ENCODE assay signal across 20 cellular contexts in genomic region chr7:90337106-90337505, GRCh38. TPM values are rescaled to one million over a fixed set of nuclear protein-coding genes. Genes with fewer than 3 reads are reported as not detected.
DNase-seq lines count a peak whose midpoint lies in the region; FAIRE-seq and TF ChIP-seq lines count a peak whose summit lies in the region.
"Had no signal": no experiment of that assay in that cellular context is flagged by ENCODE, and none has a peak within 500 bp of the region (broad histone marks: within the 10 kb centered on the region; RNA-seq: fewer than 3 reads in every experiment).

No MANE protein-coding gene starts in this region.

- FAIRE-seq in astrocyte (lab: Jason Lieb, UNC) (no peak), D721Med (lab: Jason Lieb, UNC) (no peak)
- FAIRE-seq: A204.1, GM19239, HepG2 had no signal

- peaks cover 10% of the 10 kb centered on the region for H3K4me1 Mint-ChIP-seq in astrocyte (ENCODE audit: low read depth, unreplicated experiment)

- peaks cover 5% of the 10 kb centered on the region for H3K36me3 Mint-ChIP-seq in astrocyte (ENCODE audit: low read depth, unreplicated experiment)

- H3K4me1 ChIP-seq in astrocyte (ENCODE audit: insufficient read depth, low read length) (peaks cover 5% of the 10 kb centered on the region), Peyer's patch (no peaks in the 10 kb centered on the region), ovary (ENCODE audit: insufficient read depth) (no peaks in the 10 kb centered on the region)
- H3K4me1 ChIP-seq: BLaER1 treated with 17β-estradiol and CSF1 and Interleukin-3, amounts not matched to agents 10 nM and 100 nM had no signal

- H3K9me3 ChIP-seq in astrocyte (ENCODE audit: insufficient read depth, low read depth, low read length) (no peaks in the 10 kb centered on the region), Peyer's patch (no peaks in the 10 kb centered on the region), ovary (no peaks in the 10 kb centered on the region)
- H3K9me3 ChIP-seq: MG63 had no signal

- peak overlapping the region; percentile 44 for H3K27ac Mint-ChIP-seq in astrocyte (ENCODE audit: unreplicated experiment)

- no peaks in the 10 kb centered on the region for H3K27me3 Mint-ChIP-seq in astrocyte (ENCODE audit: low read depth, unreplicated experiment)

- H3K36me3 ChIP-seq in astrocyte (ENCODE audit: insufficient read depth, low read length) (no peaks in the 10 kb centered on the region), Peyer's patch (no peaks in the 10 kb centered on the region), ovary (no peaks in the 10 kb centered on the region)
- H3K36me3 ChIP-seq: BLaER1 treated with 17β-estradiol and CSF1 and Interleukin-3, amounts not matched to agents 10 nM and 100 nM; MG63 had no signal

- no peak overlapping the region for H2AFZ ChIP-seq in astrocyte (ENCODE audit: low read depth, low read length)
- H2AFZ ChIP-seq: PC-9 had no signal

- H3K9me3 Mint-ChIP-seq in astrocyte (ENCODE audit: unreplicated experiment) = peaks cover 6% of the 10 kb centered on the region

- in situ Hi-C loops in ACHN (cut with HindIII; ENCODE audit: low pct_ligation_motif_present, low pct_unique_long_range_greater_than_20kb, low sequenced_read_pairs) = no loop called here

- TF ChIP-seq EP300 in ovary (IDR thresholded peaks at IDR 0.05) = no peak

- H3K4me3 ChIP-seq in astrocyte (ENCODE audit: insufficient read depth, low read depth, low read length) (no peak overlapping the region), Peyer's patch (no peak overlapping the region), ovary (no peak overlapping the region)
- H3K4me3 ChIP-seq: BLaER1 treated with 17β-estradiol and CSF1 and Interleukin-3, amounts not matched to agents 10 nM and 100 nM; MG63; PC-9 had no signal

- H4K20me1 ChIP-seq in astrocyte (ENCODE audit: insufficient read depth, low read length) = no peaks in the 10 kb centered on the region
- H4K20me1 ChIP-seq: BLaER1 treated with 17β-estradiol and CSF1 and Interleukin-3, amounts not matched to agents 10 nM and 100 nM had no signal

- H3K4me2 ChIP-seq in astrocyte (ENCODE audit: low read length) = no peak overlapping the region
- H3K4me2 ChIP-seq: BLaER1 treated with 17β-estradiol and CSF1 and Interleukin-3, amounts not matched to agents 10 nM and 100 nM; KMS-11; PC-9 had no signal

- H3K27ac ChIP-seq in astrocyte (ENCODE audit: low read depth, low read length) (no peak overlapping the region), Peyer's patch (no peak overlapping the region), ovary (no peak overlapping the region)
- H3K27ac ChIP-seq: BLaER1 treated with 17β-estradiol and CSF1 and Interleukin-3, amounts not matched to agents 10 nM and 100 nM; KMS-11; PC-9 had no signal

- DNase-seq in ACHN = peak; percentile 30
- peak; percentile 40 for DNase-seq in HS-27A (ENCODE audit: low read depth)
- DNase-seq in astrocyte (ENCODE audit: low read depth) = peak; percentile 50
- peak; percentile 53 for DNase-seq in glomerular visceral epithelial cell (ENCODE audit: extremely low spot score)
- DNase-seq in Peyer's patch = no peak
- DNase-seq in NCI-H2171 (lab: John Stamatoyannopoulos, UW) = no peak
- DNase-seq in ovary = no peak
- no peak for DNase-seq in D721Med (ENCODE audit: insufficient read length, low spot score)
- DNase-seq: MG63, NCI-H1092 treated with DMSO at 0.1 percent for 48 hours, NCI-H2081 treated with DMSO at 0.1 percent for 48 hours, NCI-H524, PC-9 had no signal

- intact Hi-C loops in ovary (cut with DNase I) = no loop called here

- peaks cover 11% of the 10 kb centered on the region for H3K27me3 ChIP-seq in astrocyte (ENCODE audit: insufficient read depth, low read length)
- no peaks in the 10 kb centered on the region for H3K27me3 ChIP-seq in Peyer's patch
- no peaks in the 10 kb centered on the region for H3K27me3 ChIP-seq in ovary
- H3K27me3 ChIP-seq: BLaER1 treated with 17β-estradiol and CSF1 and Interleukin-3, amounts not matched to agents 10 nM and 100 nM; MG63 had no signal

- no peak overlapping the region for H3K9ac ChIP-seq in astrocyte (ENCODE audit: low read length)
- H3K9ac ChIP-seq: BLaER1 treated with 17β-estradiol and CSF1 and Interleukin-3, amounts not matched to agents 10 nM and 100 nM; KMS-11 had no signal

- H3K79me2 ChIP-seq in astrocyte (ENCODE audit: insufficient read depth, low read length) = no peaks in the 10 kb centered on the region

- TF ChIP-seq POLR2A in Peyer's patch (IDR thresholded peaks at IDR 0.05) = no peak
- TF ChIP-seq POLR2A in ovary (IDR thresholded peaks at IDR 0.05) = no peak

- TF ChIP-seq CTCF in astrocyte (IDR thresholded peaks at IDR 0.05; ENCODE audit: insufficient read depth, low read depth, low read length) (no peak), Peyer's patch (IDR thresholded peaks at IDR 0.05) (no peak), ovary (IDR thresholded peaks at IDR 0.05) (no peak), D721Med (IDR thresholded peaks at IDR 0.05; ENCODE audit: insufficient read depth, missing control alignments) (no peak)

- no peak overlapping the region for H3K4me3 Mint-ChIP-seq in astrocyte (ENCODE audit: unreplicated experiment)

RNA-seq across cellular contexts. Expression of gene GTPBP10, which starts 9.4 kb away (rescaled TPM):
- total RNA-seq in astrocyte (18.9 and 24.0 TPM in 2 replicates), Peyer's patch (10 to 100 TPM; 11.6 to 24.8 (median 17.8) TPM), ovary (10 to 100 TPM; 11.5 to 36.6 (median 25.0) TPM)
- polyA plus RNA-seq in ovary = 10 to 100 TPM in 1 of 2 donors, 1 to 10 TPM in 1; 7.7 to 13.9 TPM

RNA-seq across cellular contexts. Expression of gene FAM237B, which starts 16.0 kb away (rescaled TPM):
- total RNA-seq in astrocyte = not detected in 2 replicates
- not detected for total RNA-seq in Peyer's patch
- total RNA-seq in ovary = not detected
- polyA plus RNA-seq in ovary = not detected
- total RNA-seq: Daoy, HepG2, PC-9, SK-MEL-5 had no signal
- polyA plus RNA-seq: HepG2 had no signal

Comparison
In these comparisons a context has a peak if more than half of its experiments do, and no peak if none do; other contexts are left out.
1. DNase-seq: peak in ACHN (single experiment), HS-27A (single experiment), astrocyte (single experiment) and glomerular visceral epithelial cell (single experiment); none in Peyer's patch (0 of 3), NCI-H2171 (single experiment), ovary (0 of 5) and D721Med (single experiment).